ENCODE assay signal across 11 cellular contexts in genomic region chr12:561908-562593, GRCh38.
DNase-seq lines count a peak whose midpoint lies in the region; ATAC-seq and TF ChIP-seq lines count a peak whose summit lies in the region.
"Had no signal": no experiment of that assay in that cellular context is flagged by ENCODE, and none has a peak within 500 bp of the region (broad histone marks: within the 10 kb centered on the region; RNA-seq: fewer than 3 reads in every experiment).

No MANE protein-coding gene starts in this region.

- H3K9me3 Mint-ChIP-seq in naive thymus-derived CD8-positive, alpha-beta T cell: no peaks in the 10 kb centered on the region

- no peak for ATAC-seq in naive thymus-derived CD8-positive, alpha-beta T cell
- no peak for ATAC-seq in HG03025 (IDR thresholded peaks at IDR 0.05; ENCODE audit: low FRiP score, unreplicated experiment)
- no peak for ATAC-seq in HG02852 (IDR thresholded peaks at IDR 0.05; ENCODE audit: unreplicated experiment)
- ATAC-seq in foreskin keratinocyte: no peak

- peak; percentile 10 to 13 for DNase-seq in Kasumi-1 (lab: John Stamatoyannopoulos, UW)
- DNase-seq in coronary artery (ENCODE audit: low spot score): no peak
- peak in 1 of 10 donors; percentile 59 for DNase-seq in naive thymus-derived CD8-positive, alpha-beta T cell
- DNase-seq in G401 (ENCODE audit: low spot score): no peak
- no peak for DNase-seq in foreskin keratinocyte
- DNase-seq: Calu3, ovary had no signal

- H3K4me3 ChIP-seq in BLaER1 (peak overlapping the region; percentile 39), coronary artery (peak overlapping the region; percentile 40)
- H3K4me3 ChIP-seq: ovary, SK-N-MC had no signal

- in situ Hi-C loops in G401 (cut with HindIII; ENCODE audit: low sequenced_read_pairs): no loop called here

- no peaks in the 10 kb centered on the region for H3K9me3 ChIP-seq in BLaER1
- H3K9me3 ChIP-seq: ovary had no signal

- peak overlapping the region; percentile 97 for H3K4me2 ChIP-seq in BLaER1

- H3K27ac ChIP-seq in BLaER1: peak overlapping the region; percentile 61; the same call in 1 of the 2 replicates
- peak overlapping the region in 1 of 2 donors; percentile 66 for H3K27ac ChIP-seq in coronary artery
- no peak overlapping the region for H3K27ac ChIP-seq in foreskin keratinocyte
- H3K27ac ChIP-seq: ovary, SK-N-MC had no signal

- H4K20me1 ChIP-seq in BLaER1: peaks cover 18% of the 10 kb centered on the region; the same call in 1 of the 2 replicates

- peak overlapping the region; percentile 28 to 90 (median 79) for H3K4me3 Mint-ChIP-seq in naive thymus-derived CD8-positive, alpha-beta T cell

- H3K27me3 Mint-ChIP-seq in naive thymus-derived CD8-positive, alpha-beta T cell: no peaks in the 10 kb centered on the region

- peak overlapping the region; percentile 94 to 99 (median 96) for H3K27ac Mint-ChIP-seq in naive thymus-derived CD8-positive, alpha-beta T cell

- H3K36me3 ChIP-seq in BLaER1: no peaks in the 10 kb centered on the region
- H3K36me3 ChIP-seq: ovary had no signal

- TF ChIP-seq CTCF in coronary artery (IDR thresholded peaks at IDR 0.05) (no peak), foreskin keratinocyte (conservative IDR thresholded peaks at IDR 0.05) (no peak)

- peaks cover 0 to 9% (median 0%) of the 10 kb centered on the region in 3 donors for H3K36me3 Mint-ChIP-seq in naive thymus-derived CD8-positive, alpha-beta T cell

- H3K4me1 Mint-ChIP-seq in naive thymus-derived CD8-positive, alpha-beta T cell: peaks cover 48 to 84% (median 73%) of the 10 kb centered on the region in 4 donors

- H3K9ac ChIP-seq in BLaER1: peak overlapping the region; percentile 55

- H3K4me1 ChIP-seq in BLaER1 (peaks cover 86% of the 10 kb centered on the region), foreskin keratinocyte (no peaks in the 10 kb centered on the region)

- POLR2A ChIA-PET in naive thymus-derived CD8-positive, alpha-beta T cell (lab: Charles Lee): interaction anchor here (0.9 to 2.2 kb wide), 4 partner anchors 11 to 190 kb away, joined by 3 to 9 read pairs (median 4); partner anchors contain the start of genes KDM5A and WNK1

- no peaks in the 10 kb centered on the region for H3K27me3 ChIP-seq in BLaER1
- H3K27me3 ChIP-seq in foreskin keratinocyte: no peaks in the 10 kb centered on the region
- H3K27me3 ChIP-seq: ovary had no signal

Comparison
In these comparisons a context has a peak if more than half of its experiments do, and no peak if none do; other contexts are left out.
1. DNase-seq: peak in Kasumi-1 (2 of 2); none in coronary artery (single experiment), G401 (single experiment) and foreskin keratinocyte (0 of 2).